27 cellular contexts compared by ENCODE assay signal in genomic region chr11:75700940-75701339, GRCh38. TPM values are rescaled to one million over a fixed set of nuclear protein-coding genes. Genes with fewer than 3 reads are reported as not detected.
"Had no signal": no experiment of that assay in that cellular context is flagged by ENCODE, and none has a peak within 500 bp of the region (broad histone marks: within the 10 kb centered on the region; RNA-seq: fewer than 3 reads in every experiment).

No MANE protein-coding gene starts in this region.

- DNase-seq: activated CD4-positive, alpha-beta memory T cell treated with anti-CD3 and anti-CD28 coated beads, Interleukin-2, amount 10 ng/mL, durations not matched to agents 7 days and 5 days; activated CD4-positive, alpha-beta T cell treated with anti-CD3 and anti-CD28 coated beads for 36 hours; activated CD4-positive, alpha-beta T cell treated with anti-CD3 and anti-CD28 coated beads, Interleukin-2, amount 10 ng/mL, durations not matched to agents 24 days and 14 days; activated CD4-positive, CD25-positive, alpha-beta regulatory T cell; activated CD4-positive, CD25-positive, alpha-beta regulatory T cell treated with anti-CD3 and anti-CD28 coated beads, Interleukin-2, amount 50 U/mL, for 72 hours; activated CD8-positive, alpha-beta memory T cell treated with anti-CD3 and anti-CD28 coated beads, Interleukin-2, amount 50 U/mL, for 48 hours; activated gamma-delta T cell; activated naive CD4-positive, alpha-beta T cell; activated naive CD4-positive, alpha-beta T cell treated with anti-CD3 and anti-CD28 coated beads, Interleukin-2, amount 10 ng/mL, durations not matched to agents 7 days and 5 days; activated naive CD8-positive, alpha-beta T cell treated with anti-CD3 and anti-CD28 coated beads, Interleukin-2, amount 10 ng/mL, durations not matched to agents 7 days and 5 days; activated T-cell treated with anti-CD3 and anti-CD28 coated beads for 4 hours; activated T-cell treated with anti-CD3 and anti-CD28 coated beads, Interleukin-2, amount 50 U/mL, for 24 hours; activated T-cell treated with anti-CD3 and anti-CD28 coated beads, Interleukin-2, amount 50 U/mL, for 72 hours; dorsolateral prefrontal cortex; effector memory CD4-positive, alpha-beta T cell; endodermal cell; foreskin keratinocyte; gastrocnemius medialis; T-helper 2 cell had no signal

- H3K27ac ChIP-seq: ascending aorta, breast epithelium, cardiac muscle cell, coronary artery, dorsolateral prefrontal cortex, foreskin keratinocyte, gastrocnemius medialis had no signal

- H3K9me3 ChIP-seq: ascending aorta, breast epithelium, gastrocnemius medialis had no signal

- H3K36me3 ChIP-seq: ascending aorta, breast epithelium, cardiac muscle cell, gastrocnemius medialis had no signal

- H3K4me3 ChIP-seq: ascending aorta, breast epithelium, cardiac muscle cell, coronary artery, dorsolateral prefrontal cortex, gastrocnemius medialis had no signal

- H3K4me1 ChIP-seq: ascending aorta, breast epithelium, gastrocnemius medialis had no signal

- H3K27me3 ChIP-seq: ascending aorta, breast epithelium, cardiac muscle cell, foreskin keratinocyte had no signal

- ATAC-seq: activated CD4-positive, alpha-beta T cell treated with anti-CD3 and anti-CD28 coated beads for 36 hours; activated naive CD4-positive, alpha-beta T cell treated with anti-CD3 and anti-CD28 coated beads, Interleukin-2, amount 50 U/mL, for 72 hours; activated T-cell treated with anti-CD3 and anti-CD28 coated beads, Interleukin-2, amount 50 U/mL, for 72 hours; esophagus mucosa; foreskin keratinocyte; gastrocnemius medialis had no signal

RNA-seq across cellular contexts. Expression of gene MOGAT2, which starts 16.7 kb away (rescaled TPM):
- total RNA-seq: activated CD4-positive, alpha-beta memory T cell treated with anti-CD3 and anti-CD28 coated beads, Interleukin-2, amount 10 ng/mL, durations not matched to agents 7 days and 5 days; activated CD4-positive, alpha-beta T cell treated with anti-CD3 and anti-CD28 coated beads for 36 hours; activated CD4-positive, alpha-beta T cell treated with anti-CD3 and anti-CD28 coated beads, Interleukin-2, amount 10 ng/mL, durations not matched to agents 24 days and 14 days; activated naive CD4-positive, alpha-beta T cell treated with anti-CD3 and anti-CD28 coated beads, Interleukin-2, amount 50 U/mL, for 72 hours; activated naive CD8-positive, alpha-beta T cell treated with anti-CD3 and anti-CD28 coated beads, Interleukin-2, amount 10 ng/mL, durations not matched to agents 7 days and 5 days; activated T-cell treated with anti-CD3 and anti-CD28 coated beads, Interleukin-2, amount 50 U/mL, for 72 hours; ascending aorta; endodermal cell; epithelial cell of proximal tubule; foreskin keratinocyte; T-helper 1 cell treated with Interleukin-12 subunit alpha and Interleukin-12 subunit beta and Interleukin-4 antibody, amounts not matched to agents 30 ng/mL and 1 ng/mL, for 36 hours had no signal

RNA-seq across cellular contexts. Expression of gene MAP6, which starts 32.1 kb away (rescaled TPM):
- total RNA-seq: activated naive CD8-positive, alpha-beta T cell treated with anti-CD3 and anti-CD28 coated beads, Interleukin-2, amount 10 ng/mL, durations not matched to agents 7 days and 5 days had no signal
